ENCODE assay signal across 30 cellular contexts in genomic region chr1:247295274-247295684, GRCh38. TPM values are rescaled to one million over a fixed set of nuclear protein-coding genes. Genes with fewer than 3 reads are reported as not detected.
A peak's percentile ranks its signal among the peaks of the same experiment; 100 is the strongest.
DNase-seq lines count a peak whose midpoint lies in the region; TF ChIP-seq lines count a peak whose summit lies in the region.
"Had no signal": no experiment of that assay in that cellular context is flagged by ENCODE, and none has a peak within 500 bp of the region (broad histone marks: within the 10 kb centered on the region; RNA-seq: fewer than 3 reads in every experiment).

No MANE protein-coding gene starts in this region.

- H3K4me3 ChIP-seq in MG63 = no peak overlapping the region
- H3K4me3 ChIP-seq in fibroblast of pulmonary artery (replicated peaks; ENCODE audit: low read depth, low read length) = no peak overlapping the region
- no peak overlapping the region for H3K4me3 ChIP-seq in tibial artery
- H3K4me3 ChIP-seq: esophagus muscularis mucosa, HAP-1, heart left ventricle, mucosa of descending colon, transverse colon had no signal

- TF ChIP-seq CTCF in fibroblast of pulmonary artery (IDR thresholded peaks at IDR 0.05; ENCODE audit: low read length, missing control alignments) (no peak), tibial artery (IDR thresholded peaks at IDR 0.05) (no peak)

- H3K9me3 ChIP-seq in MG63 = no peaks in the 10 kb centered on the region
- no peaks in the 10 kb centered on the region for H3K9me3 ChIP-seq in tibial artery
- H3K9me3 ChIP-seq: esophagus muscularis mucosa, HAP-1, heart left ventricle, mucosa of descending colon, neutrophil, transverse colon had no signal

- H3K27me3 ChIP-seq in MG63 (no peaks in the 10 kb centered on the region), tibial artery (no peaks in the 10 kb centered on the region)
- H3K27me3 ChIP-seq: neutrophil, transverse colon had no signal

- H3K27ac ChIP-seq in tibial artery = no peak overlapping the region
- H3K27ac ChIP-seq: esophagus muscularis mucosa, heart left ventricle, HL-60, KMS-11, neutrophil, transverse colon, VCaP had no signal

- DNase-seq in EL (peak; percentile 80), MG63 (peak; percentile 31), fibroblast of pulmonary artery (ENCODE audit: low read depth) (peak; percentile 23), mesenteric fat pad (ENCODE audit: low spot score) (peak; percentile 12), tibial artery (no peak), COLO668 (lab: John Stamatoyannopoulos, UW; ENCODE audit: unreplicated experiment) (no peak), LoVo (ENCODE audit: low spot score) (no peak)
- DNase-seq in activated effector memory CD4-positive, alpha-beta T cell treated with Interleukin-2 at 50 U/mL for 16 hours = no peak
- DNase-seq: activated CD4-positive, alpha-beta memory T cell treated with anti-CD3 and anti-CD28 coated beads, Interleukin-2, amount 10 ng/mL, durations not matched to agents 7 days and 5 days; activated naive CD8-positive, alpha-beta T cell treated with anti-CD3 and anti-CD28 coated beads, Interleukin-2, amount 10 ng/mL, durations not matched to agents 7 days and 5 days; activated T-cell treated with anti-CD3 and anti-CD28 coated beads, Interleukin-2, amount 50 U/mL, for 72 hours; DMS79 treated with DMSO at 0.1 percent for 48 hours; effector CD4-positive, alpha-beta T cell; heart left ventricle; left cardiac atrium; mucosa of descending colon; NCI-H1092; NCI-H2107; NCI-H524; Right ventricle myocardium superior; stimulated activated CD4-positive, alpha-beta T cell treated with anti-CD3 and anti-CD28 coated beads, Interleukin-15, amount 100 ng/mL, for 24 hours; T-cell; transverse colon had no signal

- H3K36me3 ChIP-seq in MG63 (peaks cover 6% of the 10 kb centered on the region; the same call in 1 of the 2 replicates), tibial artery (peaks cover 4 to 18% (median 5%) of the 10 kb centered on the region in 3 donors)
- H3K36me3 ChIP-seq: transverse colon had no signal

- no peaks in the 10 kb centered on the region for H3K4me1 ChIP-seq in tibial artery
- H3K4me1 ChIP-seq: esophagus muscularis mucosa, HAP-1, heart left ventricle had no signal

- intact Hi-C loops in tibial artery (cut with DNase I; ENCODE audit: low total_unique reads) = no loop called here

RNA-seq across cellular contexts. Expression of gene ZNF496, which starts 36.4 kb away (rescaled TPM):
- total RNA-seq in MG63 (2014; rRNA removed; shearing (Covaris generic); ENCODE audit: low replicate concordance) = 35.9 and 42.5 TPM in 2 replicates
- total RNA-seq in mesenteric fat pad = 14.4 TPM

RNA-seq across cellular contexts. Expression of gene VN1R5, which starts 39.4 kb away (rescaled TPM):
- not detected in 2 replicates for total RNA-seq in MG63 (2014; rRNA removed; shearing (Covaris generic); ENCODE audit: low replicate concordance)
- not detected for total RNA-seq in mesenteric fat pad
- total RNA-seq: activated CD4-positive, alpha-beta memory T cell treated with anti-CD3 and anti-CD28 coated beads, Interleukin-2, amount 10 ng/mL, durations not matched to agents 7 days and 5 days; activated naive CD8-positive, alpha-beta T cell treated with anti-CD3 and anti-CD28 coated beads, Interleukin-2, amount 10 ng/mL, durations not matched to agents 7 days and 5 days; activated T-cell treated with anti-CD3 and anti-CD28 coated beads, Interleukin-2, amount 50 U/mL, for 72 hours; cardiac septum; esophagus muscularis mucosa; heart left ventricle; left cardiac atrium; mucosa of descending colon; Right ventricle myocardium superior; T-cell; transverse colon had no signal

Comparison
In these comparisons a context has a peak if more than half of its experiments do, and no peak if none do; other contexts are left out.
1. DNase-seq: peak in EL (single experiment), MG63 (single experiment), fibroblast of pulmonary artery (single experiment) and mesenteric fat pad (single experiment); none in tibial artery (0 of 2), COLO668 (single experiment), LoVo (single experiment) and activated effector memory CD4-positive, alpha-beta T cell treated with Interleukin-2 at 50 U/mL for 16 hours (single experiment).